ENCODE assay signal across 8 cellular contexts in genomic region chr11:27363576-27364115, GRCh38. TPM values are rescaled to one million over a fixed set of nuclear protein-coding genes. Genes with fewer than 3 reads are reported as not detected.
A peak's percentile ranks its signal among the peaks of the same experiment; 100 is the strongest.
DNase-seq lines count a peak whose midpoint lies in the region; ATAC-seq and TF ChIP-seq lines count a peak whose summit lies in the region.

No MANE protein-coding gene starts in this region.

- peak overlapping the region; percentile 66 to 75 for H3K9ac ChIP-seq in mucosa of rectum (ENCODE audit: low read depth in 1 of 2, low read length in 2 of 2)

- no peaks in the 10 kb centered on the region for H3K9me3 Mint-ChIP-seq in MCF 10A (ENCODE audit: unreplicated experiment)

- BruUV-seq in A673 (replicated peaks; lab: Mats Ljungman, UMichigan) (no TSS peak), MCF 10A (replicated peaks; lab: Mats Ljungman, UMichigan) (TSS peak; percentile 16)

- peaks cover 4% of the 10 kb centered on the region for H3K36me3 Mint-ChIP-seq in MCF 10A (ENCODE audit: insufficient read depth, unreplicated experiment)

- no peaks in the 10 kb centered on the region for H3K27me3 Mint-ChIP-seq in MCF 10A (ENCODE audit: insufficient read depth, unreplicated experiment)

- H3K4me1 ChIP-seq in A673 (ENCODE audit: insufficient read depth, low read length, poor library complexity, severe bottlenecking) = peaks cover 29% of the 10 kb centered on the region
- H3K4me1 ChIP-seq in mucosa of rectum (ENCODE audit: control insufficient read depth in 2 of 2, insufficient read depth in 2 of 2, low read length in 2 of 2) = peaks cover 7 to 12% of the 10 kb centered on the region in 2 donors

- H3K9me3 ChIP-seq in A673 (ENCODE audit: low read depth, low read length, poor library complexity, severe bottlenecking) (no peaks in the 10 kb centered on the region), mucosa of rectum (ENCODE audit: control insufficient read depth in 2 of 2, low read length in 2 of 2) (no peaks in the 10 kb centered on the region)

- H3K4me3 ChIP-seq in A673 (ENCODE audit: low read depth, low read length, poor library complexity, severe bottlenecking) = peak overlapping the region; percentile 64
- H3K4me3 ChIP-seq in mucosa of rectum (ENCODE audit: low read length in 2 of 2) = peak overlapping the region; percentile 74 to 92

- H3K4me1 Mint-ChIP-seq in MCF 10A (ENCODE audit: insufficient read depth, unreplicated experiment) = peaks cover 19% of the 10 kb centered on the region

- POLR2A ChIA-PET in A673 (lab: Charles Lee; ENCODE audit: low non-redundant PET) (interaction anchor here (0.6 kb wide), 1 partner anchor 27 kb away, joined by 4 read pairs; no protein-coding TSS in a partner anchor), MCF 10A (lab: Yijun Ruan, JAX) (interaction anchor here (0.6 to 2.5 kb wide), 10 partner anchors 10 to 122 kb away, joined by 3 to 16 read pairs (median 4); no protein-coding TSS in a partner anchor)

- ATAC-seq in HG02943 (IDR thresholded peaks at IDR 0.05; ENCODE audit: low read depth, unreplicated experiment) (peak; percentile 1), GM19463 (IDR thresholded peaks at IDR 0.05; ENCODE audit: unreplicated experiment) (no peak), HG03175 (IDR thresholded peaks at IDR 0.05; ENCODE audit: unreplicated experiment) (no peak), GM18517 (IDR thresholded peaks at IDR 0.05; ENCODE audit: unreplicated experiment) (no peak)

- DNase-seq in A673 (ENCODE audit: low spot score) = no peak
- DNase-seq in MCF 10A (ENCODE audit: unreplicated experiment) = no peak
- no peak for DNase-seq in nucleus accumbens (lab: John Stamatoyannopoulos, UW)

- CTCF ChIA-PET in A673 (lab: Charles Lee) (interaction anchor here (0.9 to 1.4 kb wide), 2 partner anchors 68 to 122 kb away, joined by 3 to 4 read pairs; no protein-coding TSS in a partner anchor), MCF 10A (lab: Yijun Ruan, JAX) (interaction anchor here (0.9 to 1.5 kb wide), 4 partner anchors 11 to 122 kb away, joined by 3 to 4 read pairs (median 3); partner anchors contain the start of gene LGR4)

- H3K36me3 ChIP-seq in A673 (ENCODE audit: insufficient read depth, low read length, poor library complexity, severe bottlenecking) (no peaks in the 10 kb centered on the region), mucosa of rectum (ENCODE audit: control insufficient read depth in 2 of 2, insufficient read depth in 2 of 2, low read length in 2 of 2) (peaks cover 11% of the 10 kb centered on the region in 2 donors)

- H3K27ac ChIP-seq in A673 (ENCODE audit: low read depth, low read length, poor library complexity, severe bottlenecking) = peak overlapping the region; percentile 74
- H3K27ac ChIP-seq in mucosa of rectum (ENCODE audit: low read depth in 2 of 2, low read length in 2 of 2) = peak overlapping the region; percentile 43 to 52

- H3K4me3 Mint-ChIP-seq in MCF 10A (ENCODE audit: unreplicated experiment) = peak overlapping the region; percentile 93

- TF ChIP-seq CTCF in A673 (conservative IDR thresholded peaks at IDR 0.05; ENCODE audit: low read depth, low read length) (no peak), MCF 10A (IDR thresholded peaks at IDR 0.05; ENCODE audit: unreplicated experiment) (no peak)

- peak overlapping the region; percentile 93 for H3K27ac Mint-ChIP-seq in MCF 10A (ENCODE audit: low read depth, unreplicated experiment)

- intact Hi-C loops in A673 (cut with micrococcal nuclease; ENCODE audit: unreplicated experiment) (loop anchor here (1.0 to 2.0 kb wide), 2 partner anchors 105 to 109 kb away; partner anchors contain the start of gene LGR4), MCF 10A (cut with micrococcal nuclease) (loop anchor here (1.0 to 2.0 kb wide), 2 partner anchors 109 to 179 kb away; partner anchors contain the start of gene LGR4)

- H3K27me3 ChIP-seq in A673 (replicated peaks; ENCODE audit: insufficient read depth, low read depth, low read length, poor library complexity) (no peaks in the 10 kb centered on the region), mucosa of rectum (ENCODE audit: control insufficient read depth in 2 of 2, insufficient read depth in 2 of 2, low read length in 2 of 2) (no peaks in the 10 kb centered on the region)

RNA-seq across cellular contexts. Expression of gene CCDC34, which starts 0.6 kb away (rescaled TPM):
- 101 and 105 TPM in 2 replicates for total RNA-seq in A673 (2021)
- total RNA-seq in MCF 10A (2022) = 9.0 and 11.1 TPM in 2 replicates
